ENCODE assay signal across 32 cellular contexts in the genomic region with DNA sequence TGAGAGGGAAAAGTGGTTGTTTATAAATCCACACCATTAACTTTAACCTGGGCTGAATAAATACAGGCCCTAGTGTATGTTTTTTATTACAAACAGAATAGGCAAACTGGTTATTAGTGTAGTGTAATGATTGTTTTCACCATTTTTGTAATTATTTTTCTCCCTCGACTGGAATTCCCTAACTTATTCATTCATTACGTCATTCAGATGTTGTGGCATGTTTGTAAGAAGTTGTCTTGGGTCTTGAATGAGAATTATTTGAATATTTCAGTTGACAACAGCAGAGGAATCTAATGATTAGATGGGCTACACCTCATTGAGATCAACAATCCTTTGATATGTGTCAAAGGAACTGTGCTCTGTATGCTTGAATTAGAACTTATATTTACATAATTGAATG. TPM values are rescaled to one million over a fixed set of nuclear protein-coding genes. Genes with fewer than 3 reads are reported as not detected.
"Had no signal": no experiment of that assay in that cellular context is flagged by ENCODE, and none has a peak within 500 bp of the region (broad histone marks: within the 10 kb centered on the region; RNA-seq: fewer than 3 reads in every experiment).

No MANE protein-coding gene starts in this region.

- H3K36me3 Mint-ChIP-seq: stimulated activated effector memory CD8-positive, alpha-beta T cell treated with anti-CD3 and anti-CD28 coated beads, Interleukin-12 subunit alpha, Interleukin-12 subunit beta, amount 100 ng/mL, for 72 hours; stimulated activated memory B cell treated with anti-CD40 and anti-IgM and Interleukin-4, amounts not matched to agents 10 μg/mL and 1 μg/mL and 100 μg/mL, for 72 hours; stimulated activated naive B cell treated with anti-CD40 and anti-IgM and Interleukin-4, amounts not matched to agents 10 μg/mL and 1 μg/mL and 100 μg/mL, for 72 hours; type B pancreatic cell had no signal

- H3K27ac Mint-ChIP-seq: stimulated activated effector memory CD8-positive, alpha-beta T cell treated with anti-CD3 and anti-CD28 coated beads, Interleukin-12 subunit alpha, Interleukin-12 subunit beta, amount 100 ng/mL, for 72 hours; stimulated activated memory B cell treated with anti-CD40 and anti-IgM and Interleukin-4, amounts not matched to agents 10 μg/mL and 1 μg/mL and 100 μg/mL, for 72 hours; stimulated activated naive B cell treated with anti-CD40 and anti-IgM and Interleukin-4, amounts not matched to agents 10 μg/mL and 1 μg/mL and 100 μg/mL, for 72 hours; stimulated activated naive CD8-positive, alpha-beta T cell treated with anti-CD3 and anti-CD28 coated beads, Interleukin-15, amount 100 ng/mL, for 72 hours; stimulated activated naive CD8-positive, alpha-beta T cell treated with anti-CD3 and anti-CD28 coated beads, Interleukin-15, Interleukin-2, amounts not matched to agents 100 ng/mL and 50 ng/mL, for 24 hours; type B pancreatic cell had no signal

- DNase-seq: stimulated activated CD4-positive, alpha-beta T cell treated with anti-CD3 and anti-CD28 coated beads, Interleukin-2, amount 100 ng/mL, for 48 hours; stimulated activated CD4-positive, alpha-beta T cell treated with anti-CD3 and anti-CD28 coated beads, Interleukin-4, amount 100 ng/mL, for 1 hour; stimulated activated CD4-positive, alpha-beta T cell treated with anti-CD3 and anti-CD28 coated beads, Interleukin-4, amount 100 ng/mL, for 24 hours; stimulated activated CD4-positive, alpha-beta T cell treated with anti-CD3 and anti-CD28 coated beads, Interleukin-4, amount 100 ng/mL, for 4 hours; stimulated activated CD8-positive, alpha-beta memory T cell treated with anti-CD3 and anti-CD28 coated beads, Interleukin-4, amount 100 ng/mL, for 48 hours; stimulated activated naive B cell treated with anti-CD40 and anti-IgM and Interleukin-4, amounts not matched to agents 10 μg/mL and 1 μg/mL and 100 μg/mL, for 72 hours; stimulated activated naive CD4-positive, alpha-beta T cell; stimulated activated naive CD4-positive, alpha-beta T cell treated with Interleukin-2 at 50 U/mL for 16 hours; stimulated activated naive CD8-positive, alpha-beta T cell treated with anti-CD3 and anti-CD28 coated beads, Interleukin-15, amount 100 ng/mL, for 72 hours; stimulated activated naive CD8-positive, alpha-beta T cell treated with anti-CD3 and anti-CD28 coated beads, Interleukin-15, Interleukin-2, amounts not matched to agents 100 U/mL and 50 U/mL, for 24 hours; stomach; substantia nigra; testis; thyroid gland; tibial artery; transverse colon; trophoblast cell; upper lobe of left lung; upper lobe of right lung; uterus had no signal

- FAIRE-seq: urothelium cell line had no signal

- H3K4me3 Mint-ChIP-seq: stimulated activated effector memory CD8-positive, alpha-beta T cell treated with anti-CD3 and anti-CD28 coated beads, Interleukin-12 subunit alpha, Interleukin-12 subunit beta, amount 100 ng/mL, for 72 hours; stimulated activated memory B cell treated with anti-CD40 and anti-IgM and Interleukin-4, amounts not matched to agents 10 μg/mL and 1 μg/mL and 100 μg/mL, for 72 hours; stimulated activated naive B cell treated with anti-CD40 and anti-IgM and Interleukin-4, amounts not matched to agents 10 μg/mL and 1 μg/mL and 100 μg/mL, for 72 hours; stimulated activated naive CD8-positive, alpha-beta T cell treated with anti-CD3 and anti-CD28 coated beads, Interleukin-15, amount 100 ng/mL, for 72 hours; stimulated activated naive CD8-positive, alpha-beta T cell treated with anti-CD3 and anti-CD28 coated beads, Interleukin-15, Interleukin-2, amounts not matched to agents 100 ng/mL and 50 ng/mL, for 24 hours; type B pancreatic cell had no signal

- H3K9me3 ChIP-seq: stomach, suprapubic skin, testis, thoracic aorta, thyroid gland, tibial artery, tibial nerve, transverse colon, upper lobe of left lung, upper lobe of right lung, uterus, vagina had no signal

- H3K4me3 ChIP-seq: stomach, suprapubic skin, testis, thoracic aorta, thyroid gland, tibial artery, tibial nerve, transverse colon, upper lobe of left lung, upper lobe of right lung, uterus, vagina had no signal

- ATAC-seq: stimulated activated effector memory CD8-positive, alpha-beta T cell treated with anti-CD3 and anti-CD28 coated beads, Interleukin-12 subunit alpha, Interleukin-12 subunit beta, amount 100 ng/mL, for 72 hours; stimulated activated memory B cell treated with anti-CD40 and anti-IgM and Interleukin-4, amounts not matched to agents 10 μg/mL and 1 μg/mL and 100 μg/mL, for 72 hours; stimulated activated naive B cell treated with anti-CD40 and anti-IgM and Interleukin-4, amounts not matched to agents 10 μg/mL and 1 μg/mL and 100 μg/mL, for 72 hours; stimulated activated naive CD8-positive, alpha-beta T cell treated with anti-CD3 and anti-CD28 coated beads, Interleukin-15, amount 100 ng/mL, for 72 hours; stimulated activated naive CD8-positive, alpha-beta T cell treated with anti-CD3 and anti-CD28 coated beads, Interleukin-15, Interleukin-2, amounts not matched to agents 100 U/mL and 50 U/mL, for 24 hours; upper lobe of right lung had no signal

- H3K27me3 ChIP-seq: stomach, testis, thyroid gland, tibial artery, tibial nerve, upper lobe of left lung, upper lobe of right lung, uterus, vagina had no signal

- H3K36me3 ChIP-seq: stomach, suprapubic skin, thoracic aorta, thyroid gland, tibial artery, tibial nerve, transverse colon, upper lobe of left lung, upper lobe of right lung, uterus, vagina had no signal

- H3K27me3 Mint-ChIP-seq: stimulated activated memory B cell treated with anti-CD40 and anti-IgM and Interleukin-4, amounts not matched to agents 10 μg/mL and 1 μg/mL and 100 μg/mL, for 72 hours; stimulated activated naive CD8-positive, alpha-beta T cell treated with anti-CD3 and anti-CD28 coated beads, Interleukin-15, amount 100 ng/mL, for 72 hours; stimulated activated naive CD8-positive, alpha-beta T cell treated with anti-CD3 and anti-CD28 coated beads, Interleukin-15, Interleukin-2, amounts not matched to agents 100 ng/mL and 50 ng/mL, for 24 hours had no signal

- H3K9me3 Mint-ChIP-seq: stimulated activated memory B cell treated with anti-CD40 and anti-IgM and Interleukin-4, amounts not matched to agents 10 μg/mL and 1 μg/mL and 100 μg/mL, for 72 hours had no signal

- H3K4me1 ChIP-seq: stomach, suprapubic skin, testis, tibial nerve, transverse colon, upper lobe of left lung, upper lobe of right lung, uterus, vagina had no signal

- H3K27ac ChIP-seq: stomach, suprapubic skin, testis, thoracic aorta, thyroid gland, tibial artery, tibial nerve, transverse colon, upper lobe of left lung, upper lobe of right lung, uterus, vagina had no signal

- H3K4me1 Mint-ChIP-seq: stimulated activated effector memory CD8-positive, alpha-beta T cell treated with anti-CD3 and anti-CD28 coated beads, Interleukin-12 subunit alpha, Interleukin-12 subunit beta, amount 100 ng/mL, for 72 hours; stimulated activated memory B cell treated with anti-CD40 and anti-IgM and Interleukin-4, amounts not matched to agents 10 μg/mL and 1 μg/mL and 100 μg/mL, for 72 hours; stimulated activated naive CD8-positive, alpha-beta T cell treated with anti-CD3 and anti-CD28 coated beads, Interleukin-15, amount 100 ng/mL, for 72 hours had no signal

RNA-seq across cellular contexts. Expression of gene XCL1, which starts 12.7 kb away (rescaled TPM):
- total RNA-seq: stomach, suprapubic skin, temporal lobe, testis, ureter, urinary bladder, vagina had no signal

RNA-seq across cellular contexts. Expression of gene XCL2, which starts 45.3 kb away (rescaled TPM):
- total RNA-seq: suprapubic skin, temporal lobe, testis, thoracic aorta, thyroid gland, tibial nerve, ureter, urinary bladder, uterus, vagina had no signal
